Comparison of ENCODE assay signal across 9 cellular contexts in genomic region chr7:73683056-73683915, GRCh38. TPM values are rescaled to one million over a fixed set of nuclear protein-coding genes. Genes with fewer than 3 reads are reported as not detected.
DNase-seq lines count a peak whose midpoint lies in the region; ATAC-seq, FAIRE-seq and TF ChIP-seq lines count a peak whose summit lies in the region.
"Had no signal": no experiment of that assay in that cellular context is flagged by ENCODE, and none has a peak within 500 bp of the region (broad histone marks: within the 10 kb centered on the region; RNA-seq: fewer than 3 reads in every experiment).

TSS of gene BUD23 (plus strand) at chr7:73683597. CDS start at chr7:73683626, 29 bp downstream.
TSS of gene DNAJC30 (minus strand) at chr7:73683453. CDS start at chr7:73683423, 30 bp downstream.

- H3K36me3 ChIP-seq in BE2C = peaks cover 20% of the 10 kb centered on the region

- no peaks in the 10 kb centered on the region for H3K9me3 ChIP-seq in BE2C

- no peaks in the 10 kb centered on the region for H3K4me1 ChIP-seq in BE2C

- FAIRE-seq in GM19239 (lab: Jason Lieb, UNC) = peak; percentile 95
- FAIRE-seq: endometrium had no signal

- H3K4me3 ChIP-seq in BE2C (ENCODE audit: low read depth, low read length) = peak within 1 kb of the TSS; percentile 83
- H3K4me3 ChIP-seq in choroid plexus epithelial cell (ENCODE audit: low read depth, low read length) = peak within 1 kb of the TSS; percentile 94

- DNase-seq in BE2C (peak; percentile 99), GM19239 (ENCODE audit: insufficient read length, low spot score) (peak; percentile 97), NCI-H510A treated with DMSO at 0.1 percent for 48 hours (lab: John Stamatoyannopoulos, UW) (peak; percentile 84), choroid plexus epithelial cell (ENCODE audit: low read depth) (peak; percentile 97), left colon (peak; percentile 98 to 100)
- DNase-seq in activated CD4-positive, alpha-beta T cell treated with anti-CD3 and anti-CD28 coated beads for 4 hours = peak; percentile 97 to 98
- DNase-seq in stimulated activated CD4-positive, alpha-beta T cell treated with anti-CD3 and anti-CD28 coated beads, Interleukin-1b, Interleukin-23, amount 100 ng/mL, for 4 hours (ENCODE audit: low read depth in 2 of 2) = peak; percentile 98

- H3K27me3 ChIP-seq in BE2C = no peaks in the 10 kb centered on the region

- intact Hi-C loops in left colon (cut with DNase I, micrococcal nuclease) = no loop called here

- ATAC-seq in HG03442 (IDR thresholded peaks at IDR 0.05; ENCODE audit: unreplicated experiment) (peak; percentile 91), left colon (peak; percentile 98)

- TF ChIP-seq CTCF in BE2C (IDR thresholded peaks at IDR 0.05; ENCODE audit: low read depth, low read length) (no peak), choroid plexus epithelial cell (conservative IDR thresholded peaks at IDR 0.05; ENCODE audit: low read depth, low read length) (no peak)

RNA-seq across cellular contexts. Expression of gene BUD23, which starts in this region (rescaled TPM):
- polyA plus RNA-seq in BE2C (2012; ENCODE audit: insufficient read depth, insufficient read length, low read depth) = 447 TPM
- total RNA-seq in left colon = 10 to 100 TPM; 39.0 to 48.2 TPM

RNA-seq across cellular contexts. Expression of gene DNAJC30, which starts in this region (rescaled TPM):
- 20.2 TPM for polyA plus RNA-seq in BE2C (2012; ENCODE audit: insufficient read depth, insufficient read length, low read depth)
- total RNA-seq in left colon = 10 to 100 TPM in 1 of 2 donors, 1 to 10 TPM in 1; 8.5 to 10.0 TPM

Comparison
In these comparisons a context has a peak if more than half of its experiments do, and no peak if none do; other contexts are left out.
1. Peak in every context shown above with its lines: DNase-seq, ATAC-seq and H3K4me3 ChIP-seq.